ENCODE assay signal across 8 cellular contexts in genomic region chr12:50763637-50764115, GRCh38. TPM values are rescaled to one million over a fixed set of nuclear protein-coding genes. Genes with fewer than 3 reads are reported as not detected.
A peak's percentile ranks its signal among the peaks of the same experiment; 100 is the strongest.
DNase-seq lines count a peak whose midpoint lies in the region; ATAC-seq and TF ChIP-seq lines count a peak whose summit lies in the region.

Gene ATF1 (plus strand): TSS chr12:50764101. CDS start chr12:50780146, 16,045 bp downstream.

- TF ChIP-seq CTCF in activated B cell treated with CpG ODN at 0.5 μM for 24 hours (IDR thresholded peaks at IDR 0.05) = no peak

- peaks cover 35% of the 10 kb centered on the region for H3K4me1 Mint-ChIP-seq in activated B cell treated with CpG ODN at 0.5 μM for 24 hours

- POLR2A ChIA-PET in activated B cell treated with CpG ODN at 0.5 μM for 24 hours (lab: Charles Lee) = interaction anchor here (0.5 to 2.5 kb wide), 34 partner anchors 9 to 1397 kb away, joined by 3 to 15 read pairs (median 4); partner anchors contain the start of genes COX14, CSRNP2, DAZAP2 and DIP2B

- peak; percentile 96 for DNase-seq in ACHN
- DNase-seq in NCI-H2196 treated with DMSO at 0.1 percent for 48 hours (lab: John Stamatoyannopoulos, UW; ENCODE audit: unreplicated experiment) = peak; percentile 80
- peak; percentile 89 for DNase-seq in activated B cell treated with CpG ODN at 0.5 μM for 24 hours
- peak; percentile 91 for DNase-seq in central memory CD4-positive, alpha-beta T cell
- peak; percentile 99 for DNase-seq in islet precursor cell
- peak; percentile 85 for DNase-seq in stimulated activated CD4-positive, alpha-beta T cell treated with anti-CD3 and anti-CD28 coated beads, Interleukin-12 subunit alpha, Interleukin-12 subunit beta, amount 100 ng/mL, for 4 hours

- H3K9me3 Mint-ChIP-seq in activated B cell treated with CpG ODN at 0.5 μM for 24 hours = no peaks in the 10 kb centered on the region

- no peaks in the 10 kb centered on the region for H3K27me3 Mint-ChIP-seq in activated B cell treated with CpG ODN at 0.5 μM for 24 hours

- CTCF ChIA-PET in activated B cell treated with CpG ODN at 0.5 μM for 24 hours (lab: Charles Lee) = interaction anchor here (4.8 to 5.7 kb wide), 2 partner anchors 62 to 223 kb away, joined by 22 to 66 read pairs; no protein-coding TSS in a partner anchor

- H3K4me3 Mint-ChIP-seq in activated B cell treated with CpG ODN at 0.5 μM for 24 hours = peak within 1 kb of the TSS; percentile 95

- peak within 1 kb of the TSS; percentile 96 for H3K27ac Mint-ChIP-seq in activated B cell treated with CpG ODN at 0.5 μM for 24 hours

- ATAC-seq in GM18868 (IDR thresholded peaks at IDR 0.05; ENCODE audit: unreplicated experiment) = peak; percentile 78
- ATAC-seq in HG03108 (IDR thresholded peaks at IDR 0.05; ENCODE audit: unreplicated experiment) = peak; percentile 78
- ATAC-seq in activated B cell treated with CpG ODN at 0.5 μM for 24 hours (ENCODE audit: low read depth) = peak; percentile 80

- H3K36me3 Mint-ChIP-seq in activated B cell treated with CpG ODN at 0.5 μM for 24 hours (ENCODE audit: low read depth) = peaks cover 8% of the 10 kb centered on the region

- intact Hi-C loops in activated B cell treated with CpG ODN at 0.5 μM for 24 hours (cut with micrococcal nuclease) = loop anchor here (1.0 to 5.0 kb wide), 9 partner anchors 62 to 769 kb away; partner anchors contain the start of genes COX14, CSRNP2, LARP4 and LETMD1

- in situ Hi-C loops in ACHN (cut with HindIII; ENCODE audit: low pct_ligation_motif_present, low pct_unique_long_range_greater_than_20kb, low sequenced_read_pairs) = no loop called here

RNA-seq across cellular contexts. Expression of gene ATF1, which starts in this region (rescaled TPM):
- 37.7 and 42.5 TPM in 2 replicates for total RNA-seq in activated B cell treated with CpG ODN at 0.5 μM for 24 hours

Comparison
In these comparisons a context has a peak if more than half of its experiments do, and no peak if none do; other contexts are left out.
1. Peak in every context shown above with its lines: DNase-seq and ATAC-seq.